Comparison of ENCODE assay signal across 18 cellular contexts in the genomic region with DNA sequence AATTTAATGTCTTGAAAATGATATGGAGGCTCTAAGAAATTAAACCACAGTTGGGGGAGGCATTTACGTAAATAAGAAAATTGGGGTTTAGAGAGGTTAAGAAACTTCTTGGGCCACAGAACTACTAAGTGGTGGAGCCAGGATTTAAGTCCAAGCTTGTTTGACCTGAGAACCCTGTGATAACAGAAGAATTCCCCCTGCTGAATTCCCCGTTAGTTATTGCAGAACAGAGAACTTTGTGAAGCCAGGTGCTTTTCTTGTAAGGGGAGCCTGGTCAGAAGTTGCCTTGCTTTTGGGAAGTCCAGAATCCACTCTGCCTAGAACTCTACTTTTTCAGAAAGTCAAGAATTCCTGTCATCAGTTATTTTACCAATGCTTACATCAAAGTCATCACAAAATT.
DNase-seq lines count a peak whose midpoint lies in the region; ATAC-seq and FAIRE-seq lines count a peak whose summit lies in the region.
"Had no signal": no experiment of that assay in that cellular context is flagged by ENCODE, and none has a peak within 500 bp of the region (broad histone marks: within the 10 kb centered on the region; RNA-seq: fewer than 3 reads in every experiment).

No MANE protein-coding gene starts in this region.

- peak; percentile 61 for ATAC-seq in GM18868 (IDR thresholded peaks at IDR 0.05; ENCODE audit: unreplicated experiment)
- peak; percentile 38 for ATAC-seq in GM21786 (IDR thresholded peaks at IDR 0.05; ENCODE audit: unreplicated experiment)
- ATAC-seq in HG02885 (IDR thresholded peaks at IDR 0.05; ENCODE audit: poor library complexity, unreplicated experiment): peak; percentile 63
- ATAC-seq: activated T-cell treated with anti-CD3 and anti-CD28 coated beads, Interleukin-2, amount 50 U/mL, for 72 hours; stimulated activated memory B cell treated with anti-CD40 and anti-IgM and Interleukin-4, amounts not matched to agents 10 μg/mL and 1 μg/mL and 100 μg/mL, for 72 hours had no signal

- DNase-seq in NCI-H69 (lab: John Stamatoyannopoulos, UW): peak; percentile 48
- DNase-seq in NCI-H2107 (lab: John Stamatoyannopoulos, UW): no peak
- DNase-seq in frontal cortex (ENCODE audit: low spot score in 2 of 2): no peak
- no peak for DNase-seq in epidermal melanocyte (ENCODE audit: insufficient read length, low spot score)
- no peak for DNase-seq in GF-D8 (lab: John Stamatoyannopoulos, UW)
- DNase-seq: activated CD4-positive, alpha-beta T cell treated with anti-CD3 and anti-CD28 coated beads for 4 hours; activated naive CD4-positive, alpha-beta T cell treated with anti-CD3 and anti-CD28 coated beads, Interleukin-2, amount 10 ng/mL, durations not matched to agents 7 days and 5 days; activated T-cell treated with anti-CD3 and anti-CD28 coated beads, Interleukin-2, amount 50 U/mL, for 72 hours; amygdala; IMR-90; mammary epithelial cell; NCI-H2029 treated with DMSO at 0.1 percent for 48 hours; Peyer's patch; T-helper 2 cell had no signal

- FAIRE-seq in frontal cortex (lab: Jason Lieb, UNC): no peak
